13 cellular contexts compared by ENCODE assay signal in genomic region chr18:76819411-76820136, GRCh38.
A peak's percentile ranks its signal among the peaks of the same experiment; 100 is the strongest.
DNase-seq lines count a peak whose midpoint lies in the region; ATAC-seq and TF ChIP-seq lines count a peak whose summit lies in the region.
"Had no signal": no experiment of that assay in that cellular context is flagged by ENCODE, and none has a peak within 500 bp of the region (broad histone marks: within the 10 kb centered on the region; RNA-seq: fewer than 3 reads in every experiment).

No MANE protein-coding gene starts in this region.

- no peaks in the 10 kb centered on the region for H3K27me3 Mint-ChIP-seq in memory B cell

- peaks cover 25 to 43% (median 28%) of the 10 kb centered on the region in 10 experiments for H3K4me1 ChIP-seq in BLaER1 treated with 17β-estradiol and CSF1 and Interleukin-3, amounts not matched to agents 10 nM and 100 nM

- H3K27me3 ChIP-seq in BLaER1 treated with 17β-estradiol and CSF1 and Interleukin-3, amounts not matched to agents 10 nM and 100 nM, result no peaks in the 10 kb centered on the region
- H3K27me3 ChIP-seq in GM06990 (replicated peaks; ENCODE audit: control insufficient read depth, insufficient read depth, low read length), result no peaks in the 10 kb centered on the region

- peaks cover 20 to 40% (median 33%) of the 10 kb centered on the region in 11 experiments for H3K36me3 ChIP-seq in BLaER1 treated with 17β-estradiol and CSF1 and Interleukin-3, amounts not matched to agents 10 nM and 100 nM
- peaks cover 4% of the 10 kb centered on the region for H3K36me3 ChIP-seq in GM06990 (ENCODE audit: control insufficient read depth, insufficient read depth, low read length)

- DNase-seq in GM06990 (ENCODE audit: extremely low read depth, insufficient read length), result no peak
- DNase-seq in memory B cell (ENCODE audit: low spot score in 2 of 2), result no peak
- no peak for DNase-seq in activated effector memory CD4-positive, alpha-beta T cell treated with Interleukin-2 at 50 U/mL for 16 hours
- no peak for DNase-seq in NCI-H524 (lab: John Stamatoyannopoulos, UW)
- DNase-seq in iPS-NIHi7 (ENCODE audit: extremely low spot score), result no peak
- DNase-seq in AG20443 (ENCODE audit: low spot score), result no peak
- DNase-seq: caudate nucleus; mesenchymal stem cell; NCI-H1436 treated with DMSO at 0.1 percent for 48 hours; stimulated activated CD4-positive, alpha-beta T cell treated with anti-CD3 and anti-CD28 coated beads, Interleukin-4, amount 100 ng/mL, for 24 hours had no signal

- H3K9me3 Mint-ChIP-seq in memory B cell, result no peaks in the 10 kb centered on the region

- H3K27ac Mint-ChIP-seq in memory B cell, result no peak overlapping the region

- no peak overlapping the region; a peak in 1 of 22 replicates for H3K9ac ChIP-seq in BLaER1 treated with 17β-estradiol and CSF1 and Interleukin-3, amounts not matched to agents 10 nM and 100 nM

- H3K4me2 ChIP-seq in BLaER1 treated with 17β-estradiol and CSF1 and Interleukin-3, amounts not matched to agents 10 nM and 100 nM, result peak overlapping the region; percentile 84 to 99 (median 93); a peak in 14 of 22 replicates

- H3K9me3 ChIP-seq in BLaER1 treated with 17β-estradiol and CSF1 and Interleukin-3, amounts not matched to agents 10 nM and 100 nM (replicated peaks in 1 of 11), result no peaks in the 10 kb centered on the region
- H3K9me3 ChIP-seq: HAP-1 had no signal

- no peak overlapping the region for H3K27ac ChIP-seq in BLaER1 treated with 17β-estradiol and CSF1 and Interleukin-3, amounts not matched to agents 10 nM and 100 nM
- peak overlapping the region; percentile 92; the same call in 1 of the 2 replicates for H3K27ac ChIP-seq in VCaP

- H3K4me3 Mint-ChIP-seq in memory B cell, result peak overlapping the region; percentile 91

- peaks cover 5% of the 10 kb centered on the region for H3K36me3 Mint-ChIP-seq in memory B cell

- peaks cover 0 to 10% (median 5%) of the 10 kb centered on the region in 11 experiments; a peak in 8 of 22 replicates for H4K20me1 ChIP-seq in BLaER1 treated with 17β-estradiol and CSF1 and Interleukin-3, amounts not matched to agents 10 nM and 100 nM

- no peak for ATAC-seq in memory B cell (ENCODE audit: low read depth)

- H3K4me3 ChIP-seq in BLaER1 treated with 17β-estradiol and CSF1 and Interleukin-3, amounts not matched to agents 10 nM and 100 nM, result no peak overlapping the region
- H3K4me3 ChIP-seq in GM06990 (replicated peaks; ENCODE audit: low read depth, low read length), result peak overlapping the region; percentile 94
- H3K4me3 ChIP-seq: HAP-1 had no signal

- TF ChIP-seq CTCF in GM06990 (IDR thresholded peaks at IDR 0.05; ENCODE audit: insufficient read depth, low read length, poor library complexity, severe bottlenecking) (no peak), VCaP (conservative IDR thresholded peaks at IDR 0.05) (no peak)

- H3K4me1 Mint-ChIP-seq in memory B cell, result peaks cover 31% of the 10 kb centered on the region
